ENCODE assay signal across 39 cellular contexts in the genomic region with DNA sequence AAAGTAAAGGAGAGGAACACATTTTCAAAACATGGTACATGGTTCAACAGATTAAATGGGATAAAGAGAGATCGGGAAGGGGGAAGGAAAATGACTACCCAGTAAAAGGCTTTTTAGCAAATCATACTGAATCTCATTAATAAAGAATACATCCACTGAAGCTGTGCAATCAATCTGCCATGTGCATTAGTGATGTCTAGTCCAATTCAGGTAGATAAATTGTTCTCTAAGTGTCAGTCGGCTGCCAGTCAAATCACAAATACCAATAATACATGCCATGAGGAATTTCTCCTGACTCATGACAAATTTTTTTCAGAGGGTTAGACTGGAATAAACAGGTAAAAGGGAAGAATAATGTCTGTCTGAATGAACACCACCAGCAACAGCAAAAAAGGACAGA. TPM values are rescaled to one million over a fixed set of nuclear protein-coding genes. Genes with fewer than 3 reads are reported as not detected.
"Had no signal": no experiment of that assay in that cellular context is flagged by ENCODE, and none has a peak within 500 bp of the region (broad histone marks: within the 10 kb centered on the region; RNA-seq: fewer than 3 reads in every experiment).

No MANE protein-coding gene starts in this region.

- H3K4me3 ChIP-seq: adrenal gland, ascending aorta, body of pancreas, breast epithelium, cardiac muscle cell had no signal

- H3K9me3 Mint-ChIP-seq: activated naive CD4-positive, alpha-beta T cell treated with anti-CD3 and anti-CD28 coated beads for 36 hours; activated naive CD4-positive, alpha-beta T cell treated with anti-CD3 and anti-CD28 coated beads, Interleukin-2, amount 10 ng/mL, durations not matched to agents 7 days and 5 days; activated naive CD4-positive, alpha-beta T cell treated with anti-CD3 and anti-CD28 coated beads, Interleukin-2, amount 50 U/mL, for 24 hours; activated naive CD4-positive, alpha-beta T cell treated with anti-CD3 and anti-CD28 coated beads, Interleukin-2, amount 50 U/mL, for 72 hours; activated naive CD8-positive, alpha-beta T cell treated with anti-CD3 and anti-CD28 coated beads for 36 hours; activated naive CD8-positive, alpha-beta T cell treated with anti-CD3 and anti-CD28 coated beads, Interleukin-2, amount 10 ng/mL, durations not matched to agents 7 days and 5 days; activated naive CD8-positive, alpha-beta T cell treated with anti-CD3 and anti-CD28 coated beads, Interleukin-2, amount 50 U/mL, for 24 hours; activated T-cell treated with anti-CD3 and anti-CD28 coated beads, Interleukin-2, amount 50 U/mL, for 24 hours; activated T-cell treated with anti-CD3 and anti-CD28 coated beads, Interleukin-2, amount 50 U/mL, for 4 hours; activated T-cell treated with anti-CD3 and anti-CD28 coated beads, Interleukin-2, amount 50 U/mL, for 72 hours; activated T-helper 1 cell treated with anti-CD3 and anti-CD28 coated beads, Interleukin-12 subunit alpha, Interleukin-12 subunit beta, Interleukin-2, Interleukin-4 antibody, amounts not matched to agents 30 ng/mL and 10 ng/mL and 1 ng/mL, durations not matched to agents 14 hours and 24 hours and 36 hours; activated T-helper 2 cell treated with anti-CD3 and anti-CD28 coated beads, Interferon-gamma antibody, Interleukin-2, Interleukin-4, amounts not matched to agents 10 μg/mL and 5 μg/mL and 100 μg/mL, durations not matched to agents 14 hours and 24 hours and 36 hours; brain; central memory CD8-positive, alpha-beta T cell had no signal

- H3K4me3 Mint-ChIP-seq: activated naive CD4-positive, alpha-beta T cell treated with anti-CD3 and anti-CD28 coated beads for 36 hours; activated naive CD4-positive, alpha-beta T cell treated with anti-CD3 and anti-CD28 coated beads, Interleukin-2, amount 10 ng/mL, durations not matched to agents 7 days and 5 days; activated naive CD4-positive, alpha-beta T cell treated with anti-CD3 and anti-CD28 coated beads, Interleukin-2, amount 50 U/mL, for 24 hours; activated naive CD8-positive, alpha-beta T cell; activated naive CD8-positive, alpha-beta T cell treated with anti-CD3 and anti-CD28 coated beads for 36 hours; activated naive CD8-positive, alpha-beta T cell treated with anti-CD3 and anti-CD28 coated beads, Interleukin-2, amount 10 ng/mL, durations not matched to agents 7 days and 5 days; activated naive CD8-positive, alpha-beta T cell treated with anti-CD3 and anti-CD28 coated beads, Interleukin-2, amount 50 U/mL, for 24 hours; activated T-cell treated with anti-CD3 and anti-CD28 coated beads, Interleukin-2, amount 50 U/mL, for 24 hours; activated T-cell treated with anti-CD3 and anti-CD28 coated beads, Interleukin-2, amount 50 U/mL, for 4 hours; activated T-cell treated with anti-CD3 and anti-CD28 coated beads, Interleukin-2, amount 50 U/mL, for 72 hours; activated T-helper 1 cell treated with anti-CD3 and anti-CD28 coated beads, Interleukin-12 subunit alpha, Interleukin-12 subunit beta, Interleukin-2, Interleukin-4 antibody, amounts not matched to agents 30 ng/mL and 10 ng/mL and 1 ng/mL, durations not matched to agents 14 hours and 24 hours and 36 hours; brain; central memory CD8-positive, alpha-beta T cell had no signal

- H3K27ac ChIP-seq: adrenal gland, ascending aorta, body of pancreas, brain microvascular endothelial cell, breast epithelium, cardiac muscle cell had no signal

- H3K4me1 ChIP-seq: adrenal gland, ascending aorta, body of pancreas, breast epithelium had no signal

- H3K4me1 Mint-ChIP-seq: activated naive CD4-positive, alpha-beta T cell treated with anti-CD3 and anti-CD28 coated beads, Interleukin-2, amount 10 ng/mL, durations not matched to agents 7 days and 5 days; activated naive CD4-positive, alpha-beta T cell treated with anti-CD3 and anti-CD28 coated beads, Interleukin-2, amount 50 U/mL, for 24 hours; activated naive CD8-positive, alpha-beta T cell treated with anti-CD3 and anti-CD28 coated beads for 36 hours; activated naive CD8-positive, alpha-beta T cell treated with anti-CD3 and anti-CD28 coated beads, Interleukin-2, amount 10 ng/mL, durations not matched to agents 7 days and 5 days; activated naive CD8-positive, alpha-beta T cell treated with anti-CD3 and anti-CD28 coated beads, Interleukin-2, amount 50 U/mL, for 24 hours; central memory CD8-positive, alpha-beta T cell had no signal

- ATAC-seq: activated naive CD4-positive, alpha-beta T cell treated with anti-CD3 and anti-CD28 coated beads, Interleukin-2, amount 50 U/mL, for 72 hours; activated naive CD8-positive, alpha-beta T cell treated with anti-CD3 and anti-CD28 coated beads, Interleukin-2, amount 50 U/mL, for 24 hours; activated T-cell treated with anti-CD3 and anti-CD28 coated beads, Interleukin-2, amount 50 U/mL, for 4 hours; activated T-cell treated with anti-CD3 and anti-CD28 coated beads, Interleukin-2, amount 50 U/mL, for 72 hours; body of pancreas had no signal

- H3K27ac Mint-ChIP-seq: activated naive CD4-positive, alpha-beta T cell treated with anti-CD3 and anti-CD28 coated beads for 36 hours; activated naive CD4-positive, alpha-beta T cell treated with anti-CD3 and anti-CD28 coated beads, Interleukin-2, amount 10 ng/mL, durations not matched to agents 7 days and 5 days; activated naive CD4-positive, alpha-beta T cell treated with anti-CD3 and anti-CD28 coated beads, Interleukin-2, amount 50 U/mL, for 24 hours; activated naive CD4-positive, alpha-beta T cell treated with anti-CD3 and anti-CD28 coated beads, Interleukin-2, amount 50 U/mL, for 72 hours; activated naive CD8-positive, alpha-beta T cell; activated naive CD8-positive, alpha-beta T cell treated with anti-CD3 and anti-CD28 coated beads for 36 hours; activated naive CD8-positive, alpha-beta T cell treated with anti-CD3 and anti-CD28 coated beads, Interleukin-2, amount 10 ng/mL, durations not matched to agents 7 days and 5 days; activated naive CD8-positive, alpha-beta T cell treated with anti-CD3 and anti-CD28 coated beads, Interleukin-2, amount 50 U/mL, for 24 hours; activated T-cell treated with anti-CD3 and anti-CD28 coated beads, Interleukin-2, amount 50 U/mL, for 24 hours; activated T-cell treated with anti-CD3 and anti-CD28 coated beads, Interleukin-2, amount 50 U/mL, for 72 hours; activated T-helper 1 cell treated with anti-CD3 and anti-CD28 coated beads, Interleukin-12 subunit alpha, Interleukin-12 subunit beta, Interleukin-2, Interleukin-4 antibody, amounts not matched to agents 30 ng/mL and 10 ng/mL and 1 ng/mL, durations not matched to agents 14 hours and 24 hours and 36 hours; activated T-helper 2 cell treated with anti-CD3 and anti-CD28 coated beads, Interferon-gamma antibody, Interleukin-2, Interleukin-4, amounts not matched to agents 10 μg/mL and 5 μg/mL and 100 μg/mL, durations not matched to agents 14 hours and 24 hours and 36 hours; brain had no signal

- H3K9me3 ChIP-seq: adrenal gland, ascending aorta, body of pancreas, breast epithelium had no signal

- H3K36me3 ChIP-seq: adrenal gland, ascending aorta, brain microvascular endothelial cell, breast epithelium, cardiac muscle cell had no signal

- H3K36me3 Mint-ChIP-seq: activated naive CD4-positive, alpha-beta T cell treated with anti-CD3 and anti-CD28 coated beads, Interleukin-2, amount 10 ng/mL, durations not matched to agents 7 days and 5 days; activated naive CD4-positive, alpha-beta T cell treated with anti-CD3 and anti-CD28 coated beads, Interleukin-2, amount 50 U/mL, for 24 hours; activated naive CD4-positive, alpha-beta T cell treated with anti-CD3 and anti-CD28 coated beads, Interleukin-2, amount 50 U/mL, for 72 hours; activated naive CD8-positive, alpha-beta T cell; activated naive CD8-positive, alpha-beta T cell treated with anti-CD3 and anti-CD28 coated beads for 36 hours; activated naive CD8-positive, alpha-beta T cell treated with anti-CD3 and anti-CD28 coated beads, Interleukin-2, amount 10 ng/mL, durations not matched to agents 7 days and 5 days; brain had no signal

- DNase-seq: activated effector memory CD4-positive, alpha-beta T cell treated with anti-CD3 and anti-CD28 coated beads, Interleukin-2, amount 50 U/mL, for 16 hours; activated effector memory CD4-positive, alpha-beta T cell treated with Interleukin-2 at 50 U/mL for 16 hours; activated gamma-delta T cell; activated gamma-delta T cell treated with Interleukin-2 at 50 U/mL for 16 hours; activated naive CD4-positive, alpha-beta T cell; activated naive CD4-positive, alpha-beta T cell treated with anti-CD3 and anti-CD28 coated beads for 36 hours; activated naive CD4-positive, alpha-beta T cell treated with anti-CD3 and anti-CD28 coated beads, Interleukin-2, amount 10 ng/mL, durations not matched to agents 7 days and 5 days; activated naive CD4-positive, alpha-beta T cell treated with anti-CD3 and anti-CD28 coated beads, Interleukin-2, amount 50 U/mL, for 16 hours; activated naive CD4-positive, alpha-beta T cell treated with Interleukin-2 at 50 U/mL for 16 hours; activated naive CD8-positive, alpha-beta T cell treated with anti-CD3 and anti-CD28 coated beads for 36 hours; activated naive CD8-positive, alpha-beta T cell treated with anti-CD3 and anti-CD28 coated beads, Interleukin-2, amount 10 ng/mL, durations not matched to agents 7 days and 5 days; activated naive CD8-positive, alpha-beta T cell treated with anti-CD3 and anti-CD28 coated beads, Interleukin-2, amount 50 U/mL, for 24 hours; activated T-cell treated with anti-CD3 and anti-CD28 coated beads for 4 hours; activated T-cell treated with anti-CD3 and anti-CD28 coated beads, Interleukin-2, amount 50 U/mL, for 1 hour; activated T-cell treated with anti-CD3 and anti-CD28 coated beads, Interleukin-2, amount 50 U/mL, for 24 hours; activated T-cell treated with anti-CD3 and anti-CD28 coated beads, Interleukin-2, amount 50 U/mL, for 4 hours; activated T-cell treated with anti-CD3 and anti-CD28 coated beads, Interleukin-2, amount 50 U/mL, for 48 hours; activated T-cell treated with anti-CD3 and anti-CD28 coated beads, Interleukin-2, amount 50 U/mL, for 72 hours; adrenal gland; amniotic stem cell; amygdala; anterior cingulate cortex; aorta; body of pancreas; brain microvascular endothelial cell; caudate nucleus; central memory CD4-positive, alpha-beta T cell; cerebellar nuclear complex had no signal

- H3K27me3 ChIP-seq: adrenal gland, ascending aorta, body of pancreas, brain microvascular endothelial cell, breast epithelium, cardiac muscle cell had no signal

- H3K27me3 Mint-ChIP-seq: activated naive CD4-positive, alpha-beta T cell treated with anti-CD3 and anti-CD28 coated beads, Interleukin-2, amount 10 ng/mL, durations not matched to agents 7 days and 5 days had no signal

RNA-seq across cellular contexts. Expression of a gene that starts 22.6 kb away (rescaled TPM):
- total RNA-seq: activated naive CD4-positive, alpha-beta T cell treated with anti-CD3 and anti-CD28 coated beads for 36 hours; activated naive CD8-positive, alpha-beta T cell treated with anti-CD3 and anti-CD28 coated beads, Interleukin-2, amount 10 ng/mL, durations not matched to agents 7 days and 5 days; activated T-helper 1 cell treated with anti-CD3 and anti-CD28 coated beads, Interleukin-12 subunit alpha, Interleukin-12 subunit beta, Interleukin-2, Interleukin-4 antibody, amounts not matched to agents 30 ng/mL and 10 ng/mL and 1 ng/mL, durations not matched to agents 14 hours and 24 hours and 36 hours; activated T-helper 2 cell treated with anti-CD3 and anti-CD28 coated beads, Interferon-gamma antibody, Interleukin-2, Interleukin-4, amounts not matched to agents 10 μg/mL and 5 μg/mL and 100 μg/mL, durations not matched to agents 14 hours and 24 hours and 36 hours; ascending aorta; bronchial epithelial cell; cardiac muscle cell had no signal
- polyA plus RNA-seq: cardiac muscle cell had no signal
